Comparison of ENCODE assay signal across 10 cellular contexts in genomic region chr14:54652890-54653201, GRCh38.
A peak's percentile ranks its signal among the peaks of the same experiment; 100 is the strongest.
DNase-seq lines count a peak whose midpoint lies in the region; ATAC-seq, FAIRE-seq and TF ChIP-seq lines count a peak whose summit lies in the region.
"Had no signal": no experiment of that assay in that cellular context is flagged by ENCODE, and none has a peak within 500 bp of the region (broad histone marks: within the 10 kb centered on the region; RNA-seq: fewer than 3 reads in every experiment).

No MANE protein-coding gene starts in this region.

- peak overlapping the region; percentile 48; the same call in 1 of the 2 replicates for H2BK20ac ChIP-seq in H1 (ENCODE audit: low read length)

- H3K79me1 ChIP-seq in H1 (ENCODE audit: low read depth, low read length), result no peaks in the 10 kb centered on the region; the same call in 1 of the 2 replicates

- H3K9me3 ChIP-seq in MG63, result no peaks in the 10 kb centered on the region
- H3K9me3 ChIP-seq in H1 (ENCODE audit: insufficient read depth in 2 of 2, low read depth in 1 of 2, low read length in 1 of 2), result no peaks in the 10 kb centered on the region
- H3K9me3 ChIP-seq in mesodermal cell (ENCODE audit: control insufficient read depth, low read length), result no peaks in the 10 kb centered on the region
- no peaks in the 10 kb centered on the region for H3K9me3 ChIP-seq in tibial nerve

- H2BK5ac ChIP-seq in H1 (ENCODE audit: low read depth, low read length), result peak overlapping the region; percentile 93

- no peak overlapping the region for H3K14ac ChIP-seq in H1 (ENCODE audit: insufficient read length)

- no peak overlapping the region for H4K5ac ChIP-seq in H1 (ENCODE audit: insufficient read length, low read depth, low read length)

- no peak overlapping the region for H4K91ac ChIP-seq in H1 (replicated peaks; ENCODE audit: insufficient read length, low read length)

- H3K4me3 ChIP-seq in MG63, result peak overlapping the region; percentile 35
- no peak overlapping the region for H3K4me3 ChIP-seq in H1 (ENCODE audit: extremely low read depth in 1 of 4, insufficient read depth in 2 of 4, low read depth in 3 of 4, low read length in 4 of 4)
- no peak overlapping the region for H3K4me3 ChIP-seq in mesodermal cell (ENCODE audit: extremely low read depth, insufficient read depth, low read length, poor library complexity, severe bottlenecking)
- peak overlapping the region; percentile 0 to 42 (median 20) for H3K4me3 ChIP-seq in tibial nerve

- peaks cover 5 to 28% (median 9%) of the 10 kb centered on the region in 4 experiments; a peak in 6 of 7 replicates for H3K4me1 ChIP-seq in H1 (replicated peaks in 1 of 4; ENCODE audit: control insufficient read depth in 3 of 4, insufficient read depth in 4 of 4, low read length in 3 of 4)
- peaks cover 66% of the 10 kb centered on the region for H3K4me1 ChIP-seq in mesodermal cell (ENCODE audit: control insufficient read depth, insufficient read depth, low read length, poor library complexity, severe bottlenecking)
- H3K4me1 ChIP-seq in tibial nerve, result peaks cover 0 to 71% (median 42%) of the 10 kb centered on the region in 4 donors

- H2AFZ ChIP-seq in H1 (ENCODE audit: low read length), result no peak overlapping the region

- 74% methylated on average over 6 of the region's 6 CpGs; no CpG with 5 or more reads in 1 of the 2 experiments for WGBS in H1 (ENCODE audit: extremely low coverage in 1 of 2, insufficient coverage in 1 of 2, insufficient read length in 1 of 2, insufficient replicate concordance in 2 of 2, low coverage in 1 of 2, low lambda C conversion rate in 2 of 2, missing lambda C conversion rate in 1 of 2), 2 experiments
- 52 to 65% methylated on average over 5 to 6 of the region's 6 CpGs for WGBS in mesodermal cell (ENCODE audit: insufficient coverage in 2 of 2), 2 experiments
- WGBS in tibial nerve, 2 donors, result 20 to 27% methylated on average over 6 of the region's 6 CpGs

- CTCF ChIA-PET in H1 (lab: Charles Lee; ENCODE audit: partially characterized antibody), result interaction anchor here (0.9 to 3.4 kb wide), 6 partner anchors 10 to 38 kb away, joined by 3 to 18 read pairs (median 4); no protein-coding TSS in a partner anchor

- POLR2A ChIA-PET in H1 (lab: Charles Lee; ENCODE audit: partially characterized antibody), result interaction anchor here (0.7 to 1.9 kb wide), 5 partner anchors 10 to 57 kb away, joined by 3 to 6 read pairs (median 4); no protein-coding TSS in a partner anchor

- H3K27ac ChIP-seq in H1 (ENCODE audit: low read depth, low read length) (no peak overlapping the region), mesodermal cell (ENCODE audit: low read depth, low read length, severe bottlenecking) (peak overlapping the region; percentile 98), tibial nerve (peak overlapping the region; percentile 60 to 96 (median 88))

- no peak for TF ChIP-seq RAD21 in H1 (IDR thresholded peaks at IDR 0.05 in 1 of 2, conservative IDR thresholded peaks at IDR 0.05 in 1 of 2; ENCODE audit: low read depth in 2 of 2, low read length in 2 of 2)

- no peak overlapping the region for H3K23ac ChIP-seq in H1 (ENCODE audit: insufficient read length)

- TF ChIP-seq EP300 in H1 (IDR thresholded peaks at IDR 0.05; ENCODE audit: borderline replicate concordance in 1 of 2, low read depth in 2 of 2, low read length in 2 of 2) (no peak), tibial nerve (IDR thresholded peaks at IDR 0.05) (no peak)

- no peak overlapping the region for H2BK120ac ChIP-seq in H1 (replicated peaks; ENCODE audit: low read depth, low read length)

- no peak for TF ChIP-seq POLR2A in H1 (IDR thresholded peaks at IDR 0.05; ENCODE audit: control extremely low read depth in 1 of 2, low read depth in 2 of 2, low read length in 2 of 2)
- no peak for TF ChIP-seq POLR2A in tibial nerve (IDR thresholded peaks at IDR 0.05)

- H3K36me3 ChIP-seq in MG63 (no peaks in the 10 kb centered on the region), H1 (ENCODE audit: control insufficient read depth in 2 of 4, insufficient read depth in 4 of 4, low read length in 3 of 4) (no peaks in the 10 kb centered on the region), mesodermal cell (ENCODE audit: control insufficient read depth, insufficient read depth, low read length) (peaks cover 15% of the 10 kb centered on the region), tibial nerve (no peaks in the 10 kb centered on the region)

- no peak for DNase-seq in MG63
- DNase-seq in H1 (ENCODE audit: low read depth in 1 of 2, low spot score in 2 of 2), result no peak
- no peak for DNase-seq in tibial nerve (ENCODE audit: low spot score in 2 of 2)
- no peak for DNase-seq in DMS53 treated with DMSO at 0.1 percent for 48 hours (lab: John Stamatoyannopoulos, UW; ENCODE audit: unreplicated experiment)
- DNase-seq in medulla oblongata (ENCODE audit: extremely low spot score), result no peak
- no peak for DNase-seq in RKO (ENCODE audit: low spot score)
- DNase-seq: effector CD4-positive, alpha-beta T cell; NCI-H1092 had no signal

- no peak overlapping the region for H4K8ac ChIP-seq in H1 (ENCODE audit: extremely low read depth, insufficient read depth, low read length)

- no peak overlapping the region for H3K4ac ChIP-seq in H1 (replicated peaks; ENCODE audit: insufficient read length, low read depth, low read length)

- no peak overlapping the region for H3K56ac ChIP-seq in H1 (replicated peaks; ENCODE audit: insufficient read length, low read depth, low read length)

- H2BK15ac ChIP-seq in H1 (ENCODE audit: low read length), result no peak overlapping the region

- H2BK12ac ChIP-seq in H1 (ENCODE audit: low read depth, low read length), result peak overlapping the region; percentile 99; the same call in 1 of the 2 replicates

- TF ChIP-seq CTCF in H1 (IDR thresholded peaks at IDR 0.05; ENCODE audit: control extremely low read depth in 1 of 3, insufficient read depth in 1 of 3, low read depth in 1 of 3, low read length in 3 of 3) (no peak), tibial nerve (IDR thresholded peaks at IDR 0.05) (no peak)

- ATAC-seq in GM21423 (IDR thresholded peaks at IDR 0.05; ENCODE audit: unreplicated experiment), result no peak

- H3K27me3 ChIP-seq in MG63 (no peaks in the 10 kb centered on the region), H1 (replicated peaks in 1 of 4; ENCODE audit: control insufficient read depth in 3 of 4, extremely low read depth in 1 of 4, insufficient read depth in 3 of 4, low read length in 3 of 4) (no peaks in the 10 kb centered on the region), tibial nerve (no peaks in the 10 kb centered on the region)

- H4K20me1 ChIP-seq in H1 (replicated peaks in 1 of 2; ENCODE audit: control insufficient read depth in 1 of 2, insufficient read depth in 2 of 2, low read length in 2 of 2), result no peaks in the 10 kb centered on the region

- H3K4me2 ChIP-seq in H1 (ENCODE audit: insufficient read depth in 1 of 2, low read depth in 2 of 2, low read length in 2 of 2), result peak overlapping the region in 1 of 2 experiments; percentile 22; a peak in 1 of 4 replicates

- peak overlapping the region; percentile 97; the same call in 1 of the 2 replicates for H2AK5ac ChIP-seq in H1 (ENCODE audit: low read depth, low read length)

- no peaks in the 10 kb centered on the region for H3K23me2 ChIP-seq in H1 (ENCODE audit: low read depth, low read length)

- no peak overlapping the region for H3K18ac ChIP-seq in H1 (ENCODE audit: extremely low read depth, low read length)

- no peaks in the 10 kb centered on the region for H3K79me2 ChIP-seq in H1 (ENCODE audit: control insufficient read depth in 1 of 2, insufficient read depth in 2 of 2, low read length in 2 of 2)

- no peak overlapping the region for H3K9ac ChIP-seq in H1 (replicated peaks in 1 of 4; ENCODE audit: extremely low read depth in 1 of 4, low read depth in 3 of 4, low read length in 3 of 4)

- FAIRE-seq in H1 (lab: Jason Lieb, UNC), result no peak

TF ChIP-seq in H1, 55 proteins besides CTCF, POLR2A, EP300 and RAD21:
- no peak for TF ChIP-seq YY1 (IDR thresholded peaks at IDR 0.05; ENCODE audit: low read depth, low read length)
- no peak for TF ChIP-seq POU5F1 (IDR thresholded peaks at IDR 0.05; ENCODE audit: low read depth, low read length)
- TF ChIP-seq SIX5 (IDR thresholded peaks at IDR 0.05; ENCODE audit: low read depth, low read length), result no peak
- no peak for TF ChIP-seq JUND (IDR thresholded peaks at IDR 0.05; ENCODE audit: low read length)
- no peak for TF ChIP-seq NRF1 (IDR thresholded peaks at IDR 0.05; ENCODE audit: low read depth, low read length)
- TF ChIP-seq ZNF274 (IDR thresholded peaks at IDR 0.05; ENCODE audit: borderline replicate concordance, extremely low read depth, low read length), result no peak
- no peak for TF ChIP-seq NANOG (IDR thresholded peaks at IDR 0.05; ENCODE audit: insufficient read depth, low read depth, low read length, poor library complexity, severe bottlenecking)
- no peak for TF ChIP-seq CHD2 (IDR thresholded peaks at IDR 0.05; ENCODE audit: low read length)
- no peak for TF ChIP-seq CREB1 (IDR thresholded peaks at IDR 0.05)
- TF ChIP-seq JUN (IDR thresholded peaks at IDR 0.05; ENCODE audit: low read depth, low read length), result no peak

Comparison
In these comparisons a context has a peak if more than half of its experiments do, and no peak if none do; other contexts are left out.
1. H3K4me3 ChIP-seq: peak in MG63 (single experiment) and tibial nerve (4 of 4); none in H1 (0 of 4) and mesodermal cell (single experiment).